ENCODE assay signal across 8 cellular contexts in the genomic region with DNA sequence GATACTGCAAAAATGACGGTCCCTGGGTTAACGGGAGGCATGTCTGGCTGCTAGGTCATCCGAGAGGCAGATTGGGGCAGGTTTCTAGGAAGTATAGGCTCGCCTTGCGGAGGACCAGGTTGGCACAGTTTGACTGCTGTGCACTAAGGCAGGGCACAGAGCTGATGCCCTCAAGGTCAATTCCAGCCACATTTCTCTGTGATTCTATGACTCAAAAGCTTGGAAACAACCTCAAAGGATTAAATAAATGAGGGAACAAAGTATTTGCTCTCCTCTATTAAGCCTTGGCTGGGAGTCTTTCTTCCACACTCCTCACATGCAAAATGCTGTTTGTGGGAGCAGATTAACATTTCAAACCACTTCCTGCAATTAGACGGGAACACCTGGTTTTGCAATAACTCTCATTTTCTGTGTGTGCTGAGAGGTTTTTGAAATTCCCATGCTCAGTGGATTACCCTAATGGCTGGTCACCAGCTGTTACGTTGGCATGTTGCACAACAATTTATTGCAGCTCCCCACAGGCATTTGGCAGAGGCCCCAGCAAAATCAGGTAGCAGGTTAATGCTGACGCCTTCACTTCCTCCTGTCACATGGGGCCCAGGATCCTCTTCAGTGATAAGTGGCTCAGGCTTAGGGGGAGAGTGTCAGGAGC.
A peak's percentile ranks its signal among the peaks of the same experiment; 100 is the strongest.
DNase-seq lines count a peak whose midpoint lies in the region; ATAC-seq, FAIRE-seq and TF ChIP-seq lines count a peak whose summit lies in the region.

No MANE protein-coding gene starts in this region.

- no peaks in the 10 kb centered on the region for H4K20me1 ChIP-seq in H1 (replicated peaks in 1 of 2; ENCODE audit: control insufficient read depth in 1 of 2, insufficient read depth in 2 of 2, low read length in 2 of 2)
- H4K20me1 ChIP-seq in osteoblast (ENCODE audit: insufficient read depth, low read length) = no peaks in the 10 kb centered on the region

- H3K79me1 ChIP-seq in H1 (ENCODE audit: low read depth, low read length) (no peaks in the 10 kb centered on the region), neuronal stem cell (ENCODE audit: low read depth, low read length) (no peaks in the 10 kb centered on the region)

- TF ChIP-seq POLR2A in A549 (IDR thresholded peaks at IDR 0.05; ENCODE audit: low read length) (no peak), H1 (IDR thresholded peaks at IDR 0.05; ENCODE audit: control extremely low read depth in 1 of 2, low read depth in 2 of 2, low read length in 2 of 2) (no peak)

- H3K4me3 ChIP-seq in A549 = no peak overlapping the region
- H3K4me3 ChIP-seq in HEK293 (ENCODE audit: low read depth, low read length) = no peak overlapping the region
- no peak overlapping the region for H3K4me3 ChIP-seq in H1 (ENCODE audit: extremely low read depth in 1 of 4, insufficient read depth in 2 of 4, low read depth in 3 of 4, low read length in 4 of 4)
- no peak overlapping the region for H3K4me3 ChIP-seq in osteoblast (ENCODE audit: insufficient read depth, low read length)
- H3K4me3 ChIP-seq in neuronal stem cell (ENCODE audit: low read length in 2 of 2) = no peak overlapping the region

- FAIRE-seq in A549 (lab: Jason Lieb, UNC) = no peak
- peak; percentile 19 for FAIRE-seq in H1 (lab: Jason Lieb, UNC)

- H3K4ac ChIP-seq in H1 (replicated peaks; ENCODE audit: insufficient read length, low read depth, low read length) (no peak overlapping the region), neuronal stem cell (ENCODE audit: low read length) (no peak overlapping the region)

- H3K23me2 ChIP-seq in H1 (ENCODE audit: low read depth, low read length) = no peaks in the 10 kb centered on the region

- H2BK12ac ChIP-seq in H1 (ENCODE audit: low read depth, low read length) (no peak overlapping the region; the same call in 1 of the 2 replicates), neuronal stem cell (ENCODE audit: low read length) (no peak overlapping the region)

- POLR2A ChIA-PET in A549 (lab: Yijun Ruan, JAX) (no interaction called here), HEK293 (lab: Yijun Ruan, JAX) (no interaction called here), H1 (lab: Charles Lee; ENCODE audit: partially characterized antibody) (no interaction called here)

- no peak overlapping the region for H2BK5ac ChIP-seq in H1 (ENCODE audit: low read depth, low read length)
- H2BK5ac ChIP-seq in neuronal stem cell (ENCODE audit: low read length) = no peak overlapping the region

- H2BK20ac ChIP-seq in H1 (ENCODE audit: low read length) = no peak overlapping the region

- H3K14ac ChIP-seq in H1 (ENCODE audit: insufficient read length) = no peak overlapping the region
- H3K14ac ChIP-seq in neuronal stem cell (ENCODE audit: low read length) = no peak overlapping the region

- H3K9me3 ChIP-seq in A549 (peaks cover 7% of the 10 kb centered on the region), HEK293 (ENCODE audit: control insufficient read depth, insufficient read depth, low read depth, low read length) (no peaks in the 10 kb centered on the region), H1 (ENCODE audit: insufficient read depth in 2 of 2, low read depth in 1 of 2, low read length in 1 of 2) (no peaks in the 10 kb centered on the region), osteoblast (ENCODE audit: low read depth, low read length) (no peaks in the 10 kb centered on the region), neuronal stem cell (replicated peaks in 1 of 2; ENCODE audit: control insufficient read depth in 2 of 2, insufficient read depth in 1 of 2, low read depth in 1 of 2, low read length in 2 of 2) (no peaks in the 10 kb centered on the region)

- peak overlapping the region; percentile 38 to 70; a peak in 4 of 6 replicates for H3K27ac ChIP-seq in A549
- no peak overlapping the region for H3K27ac ChIP-seq in HEK293 (ENCODE audit: extremely low read depth, low read depth, low read length)
- no peak overlapping the region for H3K27ac ChIP-seq in H1 (ENCODE audit: low read depth, low read length)
- H3K27ac ChIP-seq in osteoblast (ENCODE audit: low read depth, low read length) = peak overlapping the region; percentile 40
- no peak overlapping the region for H3K27ac ChIP-seq in neuronal stem cell (replicated peaks; ENCODE audit: low read length)

- CTCF ChIA-PET in A549 (lab: Yijun Ruan, JAX) = no interaction called here
- CTCF ChIA-PET in HEK293 (lab: Yijun Ruan, JAX) = interaction anchor here (0.6 to 0.7 kb wide), 3 partner anchors 42 to 790 kb away, joined by 3 to 4 read pairs (median 3); no protein-coding TSS in a partner anchor
- CTCF ChIA-PET in H1 (lab: Charles Lee; ENCODE audit: partially characterized antibody) = no interaction called here

- H3K4me2 ChIP-seq in A549 = peak overlapping the region; percentile 55
- peak overlapping the region; percentile 15 to 34; a peak in 2 of 4 replicates for H3K4me2 ChIP-seq in H1 (ENCODE audit: insufficient read depth in 1 of 2, low read depth in 2 of 2, low read length in 2 of 2)
- H3K4me2 ChIP-seq in osteoblast (ENCODE audit: insufficient read depth, low read length) = no peak overlapping the region
- no peak overlapping the region for H3K4me2 ChIP-seq in neuronal stem cell (ENCODE audit: insufficient read depth, low read length, poor library complexity, severe bottlenecking)

- H3K36me3 ChIP-seq in HEK293 (ENCODE audit: control insufficient read depth in 2 of 2, insufficient read depth in 1 of 2, low read length in 2 of 2) (no peaks in the 10 kb centered on the region), H1 (ENCODE audit: control insufficient read depth in 2 of 4, insufficient read depth in 4 of 4, low read length in 3 of 4) (no peaks in the 10 kb centered on the region), osteoblast (ENCODE audit: insufficient read depth, low read length) (no peaks in the 10 kb centered on the region), neuronal stem cell (replicated peaks in 1 of 2; ENCODE audit: control insufficient read depth in 2 of 2, insufficient read depth in 2 of 2, low read length in 2 of 2) (no peaks in the 10 kb centered on the region)

- TF ChIP-seq EP300 in A549 (IDR thresholded peaks at IDR 0.05) = peak in 1 of 2 experiments; percentile 60; a peak in 1 of 5 replicates
- TF ChIP-seq EP300 in H1 (IDR thresholded peaks at IDR 0.05; ENCODE audit: borderline replicate concordance in 1 of 2, low read depth in 2 of 2, low read length in 2 of 2) = no peak

- WGBS in A549 (ENCODE audit: missing lambda C conversion rate) = 47% methylated on average over 7 of the region's 8 CpGs
- 62% methylated on average over 8 of the region's 8 CpGs; no CpG with 5 or more reads in 1 of the 2 experiments for WGBS in H1 (ENCODE audit: extremely low coverage in 1 of 2, insufficient coverage in 1 of 2, insufficient read length in 1 of 2, insufficient replicate concordance in 2 of 2, low coverage in 1 of 2, low lambda C conversion rate in 2 of 2, missing lambda C conversion rate in 1 of 2), 2 experiments
- no CpG with 5 or more reads among the region's 8 CpGs for WGBS in neuronal stem cell (ENCODE audit: extremely low coverage in 2 of 2, insufficient read length in 2 of 2, insufficient replicate concordance in 1 of 2), 2 donors

- H4K91ac ChIP-seq in H1 (replicated peaks; ENCODE audit: insufficient read length, low read length) = peak overlapping the region; percentile 6
- no peak overlapping the region for H4K91ac ChIP-seq in neuronal stem cell (ENCODE audit: low read depth, low read length, poor library complexity)

- ATAC-seq in A549 (peak; percentile 68 to 76), HG03196 (IDR thresholded peaks at IDR 0.05; ENCODE audit: unreplicated experiment) (no peak), HG02870 (IDR thresholded peaks at IDR 0.05; ENCODE audit: unreplicated experiment) (no peak)

- no peak for TF ChIP-seq CTCF in A549 (IDR thresholded peaks at IDR 0.05)
- TF ChIP-seq CTCF in HEK293 (tag by site-specific recombination; IDR thresholded peaks at IDR 0.05) = no peak
- no peak for TF ChIP-seq CTCF in H1 (IDR thresholded peaks at IDR 0.05; ENCODE audit: control extremely low read depth in 1 of 3, insufficient read depth in 1 of 3, low read depth in 1 of 3, low read length in 3 of 3)
- TF ChIP-seq CTCF in osteoblast (IDR thresholded peaks at IDR 0.05; ENCODE audit: extremely low read depth, low read depth, low read length) = no peak

- H3K4me1 ChIP-seq in A549 = peaks cover 30% of the 10 kb centered on the region
- peaks cover 8% of the 10 kb centered on the region for H3K4me1 ChIP-seq in HEK293 (ENCODE audit: control insufficient read depth, insufficient read depth, low read length)
- H3K4me1 ChIP-seq in H1 (replicated peaks in 1 of 4; ENCODE audit: control insufficient read depth in 3 of 4, insufficient read depth in 4 of 4, low read length in 3 of 4) = peaks cover 5 to 15% (median 8%) of the 10 kb centered on the region in 4 experiments; a peak in 5 of 7 replicates
- H3K4me1 ChIP-seq in osteoblast (ENCODE audit: insufficient read depth, low read length) = peaks cover 45% of the 10 kb centered on the region
- H3K4me1 ChIP-seq in neuronal stem cell (ENCODE audit: control insufficient read depth in 2 of 2, insufficient read depth in 1 of 2, low read depth in 1 of 2, low read length in 2 of 2) = no peaks in the 10 kb centered on the region

- TF ChIP-seq RAD21 in A549 (conservative IDR thresholded peaks at IDR 0.05 in 1 of 2, IDR thresholded peaks at IDR 0.05 in 1 of 2) (no peak), H1 (IDR thresholded peaks at IDR 0.05 in 1 of 2, conservative IDR thresholded peaks at IDR 0.05 in 1 of 2; ENCODE audit: low read depth in 2 of 2, low read length in 2 of 2) (no peak)

- H3K9ac ChIP-seq in H1 (replicated peaks in 1 of 4; ENCODE audit: extremely low read depth in 1 of 4, low read depth in 3 of 4, low read length in 3 of 4) = no peak overlapping the region
- no peak overlapping the region for H3K9ac ChIP-seq in neuronal stem cell (ENCODE audit: low read depth, low read length, poor library complexity)

- H2AFZ ChIP-seq in H1 (ENCODE audit: low read length) (no peak overlapping the region), osteoblast (ENCODE audit: low read length) (no peak overlapping the region), neuronal stem cell (ENCODE audit: low read length) (no peak overlapping the region)

- no peak overlapping the region for H2AK5ac ChIP-seq in H1 (ENCODE audit: low read depth, low read length)
- no peak overlapping the region for H2AK5ac ChIP-seq in neuronal stem cell (ENCODE audit: low read depth, low read length)

- H3K56ac ChIP-seq in H1 (replicated peaks; ENCODE audit: insufficient read length, low read depth, low read length) = no peak overlapping the region

- H3K18ac ChIP-seq in H1 (ENCODE audit: extremely low read depth, low read length) (no peak overlapping the region), neuronal stem cell (ENCODE audit: low read length) (no peak overlapping the region)

- DNase-seq in A549 (ENCODE audit: low read depth in 1 of 2, low spot score in 1 of 2) = peak in 1 of 2 experiments; percentile 67
- peak; percentile 98 for DNase-seq in NCI-H524 (lab: John Stamatoyannopoulos, UW)
- DNase-seq in H1 (ENCODE audit: low read depth in 1 of 2, low spot score in 2 of 2) = peak in 1 of 2 experiments; percentile 17
- DNase-seq in osteoblast (ENCODE audit: insufficient read length, low spot score, missing footprints) = no peak
- DNase-seq in neuronal stem cell (ENCODE audit: low spot score) = no peak

- H3K27me3 ChIP-seq in H1 (replicated peaks in 1 of 4; ENCODE audit: control insufficient read depth in 3 of 4, extremely low read depth in 1 of 4, insufficient read depth in 3 of 4, low read length in 3 of 4) (no peaks in the 10 kb centered on the region), osteoblast (ENCODE audit: insufficient read depth, low read length) (no peaks in the 10 kb centered on the region), neuronal stem cell (ENCODE audit: control insufficient read depth in 3 of 3, insufficient read depth in 3 of 3, low read depth in 1 of 3, low read length in 3 of 3) (no peaks in the 10 kb centered on the region)

- H2BK120ac ChIP-seq in H1 (replicated peaks; ENCODE audit: low read depth, low read length) = no peak overlapping the region
- no peak overlapping the region for H2BK120ac ChIP-seq in neuronal stem cell (ENCODE audit: low read depth, low read length)

- no peak overlapping the region for H4K8ac ChIP-seq in H1 (ENCODE audit: extremely low read depth, insufficient read depth, low read length)
- H4K8ac ChIP-seq in neuronal stem cell (ENCODE audit: low read depth, low read length) = no peak overlapping the region

- H4K5ac ChIP-seq in H1 (ENCODE audit: insufficient read length, low read depth, low read length) = no peak overlapping the region

- H3K79me2 ChIP-seq in H1 (ENCODE audit: control insufficient read depth in 1 of 2, insufficient read depth in 2 of 2, low read length in 2 of 2) (no peaks in the 10 kb centered on the region), osteoblast (ENCODE audit: insufficient read depth, low read length) (no peaks in the 10 kb centered on the region)

- H3K23ac ChIP-seq in H1 (ENCODE audit: insufficient read length) (no peak overlapping the region), neuronal stem cell (ENCODE audit: low read depth, low read length, poor library complexity) (no peak overlapping the region)

- no peak overlapping the region for H2BK15ac ChIP-seq in H1 (ENCODE audit: low read length)
- no peak overlapping the region for H2BK15ac ChIP-seq in neuronal stem cell (ENCODE audit: low read length)

Comparison
In these comparisons a context has a peak if more than half of its experiments do, and no peak if none do; other contexts are left out.
1. ATAC-seq: peak in A549 (2 of 2); none in HG03196 (single experiment) and HG02870 (single experiment).
2. DNase-seq: peak in NCI-H524 (2 of 2); none in osteoblast (single experiment) and neuronal stem cell (single experiment).
3. H3K27ac ChIP-seq: peak in A549 (2 of 2) and osteoblast (single experiment); none in HEK293 (single experiment), H1 (single experiment) and neuronal stem cell (single experiment).
4. H3K4me2 ChIP-seq: peak in A549 (single experiment) and H1 (2 of 2); none in osteoblast (single experiment) and neuronal stem cell (single experiment).